In the genomic region with DNA sequence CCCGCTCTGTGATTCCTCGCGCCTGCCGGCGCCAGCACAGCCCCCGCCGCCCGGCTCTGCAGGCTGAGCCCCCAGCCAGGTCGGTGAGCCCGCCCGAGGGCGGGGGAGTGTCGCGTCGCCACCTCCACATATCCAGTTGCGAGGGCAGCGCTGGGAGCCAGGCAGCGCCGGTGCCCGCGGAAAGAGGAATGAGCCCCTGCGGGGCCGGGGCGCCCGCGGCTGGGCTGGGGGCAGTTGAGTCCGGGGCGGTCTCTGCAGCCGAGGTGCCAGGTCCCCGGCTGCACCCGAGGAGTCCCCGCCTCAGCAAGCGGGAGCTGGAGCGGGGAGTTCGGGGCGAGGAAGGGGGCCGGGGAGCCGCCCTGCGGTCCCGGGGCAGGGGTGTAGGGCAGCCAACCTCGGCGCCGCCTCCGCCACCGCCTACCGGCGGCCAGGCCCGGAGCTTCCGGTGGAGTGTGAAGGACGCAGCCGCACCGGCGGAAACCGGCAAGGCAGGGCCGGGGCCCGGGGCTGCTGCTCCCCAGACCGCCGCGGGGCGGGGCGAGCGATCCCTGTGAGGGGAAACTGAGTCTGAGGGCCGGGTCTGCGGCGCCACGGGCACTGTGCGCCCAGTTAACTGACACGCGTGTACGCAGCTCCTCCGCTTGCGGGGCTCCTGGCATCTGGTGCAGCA, we compare ENCODE assay signal across 7 cellular contexts. TPM values are rescaled to one million over a fixed set of nuclear protein-coding genes. Genes with fewer than 3 reads are reported as not detected.
A peak's percentile ranks its signal among the peaks of the same experiment; 100 is the strongest.
DNase-seq lines count a peak whose midpoint lies in the region; ATAC-seq and TF ChIP-seq lines count a peak whose summit lies in the region.

No MANE protein-coding gene starts in this region.

- H3K27me3 ChIP-seq in muscle layer of duodenum (ENCODE audit: low read depth, low read length) = no peaks in the 10 kb centered on the region

- H3K4me1 ChIP-seq in muscle layer of duodenum (ENCODE audit: control insufficient read depth in 1 of 2, insufficient read depth in 2 of 2, low read length in 2 of 2) = peaks cover 5 to 11% of the 10 kb centered on the region in 2 donors

- H3K27me3 Mint-ChIP-seq in activated T-cell treated with anti-CD3 and anti-CD28 coated beads, Interleukin-2, amount 50 U/mL, for 24 hours = no peaks in the 10 kb centered on the region

- H3K27ac ChIP-seq in muscle layer of duodenum (ENCODE audit: low read length) (peak overlapping the region; percentile 47), substantia nigra (ENCODE audit: low read depth, low read length, poor library complexity, severe bottlenecking) (peak overlapping the region; percentile 84)

- H3K4me3 ChIP-seq in muscle layer of duodenum (ENCODE audit: low read depth in 1 of 2, low read length in 2 of 2) = peak overlapping the region; percentile 65 to 79

- H3K27ac Mint-ChIP-seq in activated T-cell treated with anti-CD3 and anti-CD28 coated beads, Interleukin-2, amount 50 U/mL, for 24 hours = peak overlapping the region; percentile 99

- H3K4me3 Mint-ChIP-seq in activated T-cell treated with anti-CD3 and anti-CD28 coated beads, Interleukin-2, amount 50 U/mL, for 24 hours = peak overlapping the region; percentile 98

- no peaks in the 10 kb centered on the region for H3K9me3 ChIP-seq in muscle layer of duodenum (ENCODE audit: control insufficient read depth in 1 of 2, low read length in 2 of 2)

- DNase-seq in GM13977 (ENCODE audit: low spot score) = peak; percentile 79
- peak; percentile 62 for DNase-seq in NCI-H345 (lab: John Stamatoyannopoulos, UW)
- DNase-seq in activated T-cell treated with anti-CD3 and anti-CD28 coated beads, Interleukin-2, amount 50 U/mL, for 24 hours = peak; percentile 86
- peak in 43 of 49 donors; percentile 7 to 82 (median 53) for DNase-seq in substantia nigra (lab: John Stamatoyannopoulos, UW)

- peaks cover 76% of the 10 kb centered on the region for H3K4me1 Mint-ChIP-seq in activated T-cell treated with anti-CD3 and anti-CD28 coated beads, Interleukin-2, amount 50 U/mL, for 24 hours (ENCODE audit: low read depth)

- no peaks in the 10 kb centered on the region for H3K9me3 Mint-ChIP-seq in activated T-cell treated with anti-CD3 and anti-CD28 coated beads, Interleukin-2, amount 50 U/mL, for 24 hours

- TF ChIP-seq CTCF in GM13977 (IDR thresholded peaks at IDR 0.05; ENCODE audit: extremely low read depth, insufficient read depth, missing control alignments) = peak; percentile 35

- H3K36me3 ChIP-seq in muscle layer of duodenum (ENCODE audit: control insufficient read depth in 1 of 2, insufficient read depth in 2 of 2, low read length in 2 of 2) = no peaks in the 10 kb centered on the region

- peaks cover 49% of the 10 kb centered on the region for H3K36me3 Mint-ChIP-seq in activated T-cell treated with anti-CD3 and anti-CD28 coated beads, Interleukin-2, amount 50 U/mL, for 24 hours (ENCODE audit: low read depth)

- ATAC-seq in HG02642 (IDR thresholded peaks at IDR 0.05; ENCODE audit: poor library complexity, unreplicated experiment) (peak; percentile 43), esophagus mucosa (peak; percentile 84)

- in situ Hi-C loops in GM13977 (cut with MboI; ENCODE audit: low pct_unique_long_range_greater_than_20kb, low sequenced_read_pairs, unreplicated experiment) = loop anchor here (25.0 kb wide), 1 partner anchor 167 kb away; no protein-coding TSS in a partner anchor

RNA-seq across cellular contexts. Expression of a gene that starts 2.3 kb away (rescaled TPM):
- 1.2 TPM for total RNA-seq in esophagus mucosa

RNA-seq across cellular contexts. Expression of a gene that starts 51.9 kb away (rescaled TPM):
- total RNA-seq in esophagus mucosa = 25.3 TPM

Comparison
In these comparisons a context has a peak if more than half of its experiments do, and no peak if none do; other contexts are left out.
1. Peak in every context shown above with its lines: DNase-seq, ATAC-seq, H3K4me3 ChIP-seq and H3K27ac ChIP-seq.